In genomic region chr1:47332779-47333577, GRCh38 we compare ENCODE assay signal across 10 cellular contexts. TPM values are rescaled to one million over a fixed set of nuclear protein-coding genes. Genes with fewer than 3 reads are reported as not detected.
DNase-seq lines count a peak whose midpoint lies in the region; ATAC-seq and TF ChIP-seq lines count a peak whose summit lies in the region.
"Had no signal": no experiment of that assay in that cellular context is flagged by ENCODE, and none has a peak within 500 bp of the region (broad histone marks: within the 10 kb centered on the region; RNA-seq: fewer than 3 reads in every experiment).

No MANE protein-coding gene starts in this region.

- H3K4me1 Mint-ChIP-seq in HFFc6 (ENCODE audit: low read depth), result peaks cover 15% of the 10 kb centered on the region

- DNase-seq in DND-41 (no peak), SJCRH30 (peak in 1 of 2 experiments; percentile 19), fibroblast of villous mesenchyme (ENCODE audit: low read depth) (no peak), retinal pigment epithelial cell (ENCODE audit: low read depth) (no peak), NCI-H1048 (lab: John Stamatoyannopoulos, UW) (no peak), KG1 (lab: John Stamatoyannopoulos, UW) (no peak), HFFc6 (no peak)

- no peaks in the 10 kb centered on the region for H3K9me3 Mint-ChIP-seq in HFFc6
- H3K9me3 Mint-ChIP-seq: naive B cell; stimulated activated naive CD8-positive, alpha-beta T cell treated with anti-CD3 and anti-CD28 coated beads, Interleukin-15, amount 100 ng/mL, for 72 hours had no signal

- no peak overlapping the region for H3K4me3 Mint-ChIP-seq in HFFc6

- H3K27me3 ChIP-seq in DND-41 (ENCODE audit: insufficient read depth, low read length, poor library complexity) (no peaks in the 10 kb centered on the region), SJCRH30 (no peaks in the 10 kb centered on the region)

- H3K4me3 ChIP-seq in DND-41 (ENCODE audit: low read depth in 1 of 2, low read length in 2 of 2), result peak overlapping the region; percentile 60 to 76
- H3K4me3 ChIP-seq in SJCRH30, result peak overlapping the region; percentile 96
- H3K4me3 ChIP-seq in fibroblast of villous mesenchyme (ENCODE audit: low read depth, low read length), result peak overlapping the region; percentile 74
- peak overlapping the region; percentile 82 for H3K4me3 ChIP-seq in retinal pigment epithelial cell (ENCODE audit: low read length)

- ATAC-seq in DND-41 (ENCODE audit: insufficient read depth, low read depth) (no peak), GM21367 (IDR thresholded peaks at IDR 0.05; ENCODE audit: unreplicated experiment) (no peak)

- peak overlapping the region; percentile 80 for H3K4me2 ChIP-seq in DND-41 (ENCODE audit: insufficient read depth, low read length)

- H3K9me3 ChIP-seq in DND-41 (ENCODE audit: insufficient read depth, low read length, severe bottlenecking), result no peaks in the 10 kb centered on the region
- no peaks in the 10 kb centered on the region for H3K9me3 ChIP-seq in SJCRH30 (replicated peaks)

- H3K4me1 ChIP-seq in DND-41 (ENCODE audit: insufficient read depth, low read length) (peaks cover 43% of the 10 kb centered on the region), SJCRH30 (peaks cover 9% of the 10 kb centered on the region)

- peaks cover 12% of the 10 kb centered on the region; the same call in 1 of the 2 replicates for H3K36me3 Mint-ChIP-seq in HFFc6 (ENCODE audit: low read depth)
- H3K36me3 Mint-ChIP-seq: naive B cell had no signal

- H3K9ac ChIP-seq in DND-41 (ENCODE audit: low read depth, low read length), result peak overlapping the region; percentile 94

- H3K27ac ChIP-seq in DND-41 (ENCODE audit: low read length), result peak overlapping the region; percentile 76
- peak overlapping the region; percentile 67 for H3K27ac ChIP-seq in SJCRH30

- H3K27me3 Mint-ChIP-seq in HFFc6 (ENCODE audit: insufficient read depth), result peaks cover 3% of the 10 kb centered on the region; the same call in 1 of the 2 replicates
- H3K27me3 Mint-ChIP-seq: naive B cell; stimulated activated naive CD8-positive, alpha-beta T cell treated with anti-CD3 and anti-CD28 coated beads, Interleukin-15, amount 100 ng/mL, for 72 hours had no signal

- peak overlapping the region; percentile 88 for H2AFZ ChIP-seq in DND-41 (ENCODE audit: low read depth, low read length)

- H3K36me3 ChIP-seq in DND-41 (ENCODE audit: insufficient read depth, low read length) (no peaks in the 10 kb centered on the region; the same call in 1 of the 2 replicates), SJCRH30 (peaks cover 7% of the 10 kb centered on the region; the same call in 1 of the 2 replicates)

- peaks cover 3% of the 10 kb centered on the region; the same call in 1 of the 2 replicates for H4K20me1 ChIP-seq in DND-41 (ENCODE audit: insufficient read depth, low read length)

- TF ChIP-seq CTCF in DND-41 (IDR thresholded peaks at IDR 0.05; ENCODE audit: borderline replicate concordance, extremely low read depth, low read length, poor library complexity, severe bottlenecking), result no peak
- no peak for TF ChIP-seq CTCF in fibroblast of villous mesenchyme (IDR thresholded peaks at IDR 0.05; ENCODE audit: insufficient read depth, low read depth, low read length)
- TF ChIP-seq CTCF in retinal pigment epithelial cell (conservative IDR thresholded peaks at IDR 0.05; ENCODE audit: low read depth, low read length), result no peak
- TF ChIP-seq CTCF in HFFc6 (IDR thresholded peaks at IDR 0.05), result no peak

- peaks cover 49% of the 10 kb centered on the region for H3K79me2 ChIP-seq in DND-41 (ENCODE audit: insufficient read depth, low read length)

- no peak overlapping the region for H3K27ac Mint-ChIP-seq in HFFc6

RNA-seq across cellular contexts. Expression of gene CMPK1, which starts 0.6 kb away (rescaled TPM):
- 127 and 144 TPM in 2 replicates for total RNA-seq in SJCRH30 (2014; rRNA removed; shearing (Covaris generic))
- 78.0 and 120 TPM in 2 replicates for total RNA-seq in fibroblast of villous mesenchyme
- total RNA-seq in HFFc6 (2021; fragmentation: NEBNext Ultra II Directional; extraction: Animal tissue kit (Norgen Biotek cat#: 25700)), result 100 to 1,000 TPM; 118 to 141 (median 131) TPM

RNA-seq across cellular contexts. Expression of gene STIL, which starts 19.0 kb away (rescaled TPM):
- 48.5 and 53.4 TPM in 2 replicates for total RNA-seq in SJCRH30 (2014; rRNA removed; shearing (Covaris generic))
- total RNA-seq in fibroblast of villous mesenchyme, result 13.2 and 21.2 TPM in 2 replicates
- total RNA-seq in HFFc6 (2021; fragmentation: NEBNext Ultra II Directional; extraction: Animal tissue kit (Norgen Biotek cat#: 25700)), result 10 to 100 TPM in 5 of 6 experiments, 1 to 10 TPM in 1; 7.9 to 16.0 (median 13.6) TPM
